ENCODE assay signal across 12 cellular contexts in genomic region chr14:75563931-75564330, GRCh38.
"Had no signal": no experiment of that assay in that cellular context is flagged by ENCODE, and none has a peak within 500 bp of the region (broad histone marks: within the 10 kb centered on the region; RNA-seq: fewer than 3 reads in every experiment).

No MANE protein-coding gene starts in this region.

- DNase-seq: activated CD4-positive, alpha-beta memory T cell treated with anti-CD3 and anti-CD28 coated beads, Interleukin-2, amount 10 ng/mL, durations not matched to agents 7 days and 5 days; activated CD4-positive, alpha-beta T cell treated with anti-CD3 and anti-CD28 coated beads for 1 hour; activated gamma-delta T cell treated with Interleukin-2 at 50 U/mL for 16 hours; activated T-cell treated with anti-CD3 and anti-CD28 coated beads, Interleukin-2, amount 50 U/mL, for 72 hours; cortex of kidney; effector CD8-positive, alpha-beta T cell; foreskin melanocyte; heart left ventricle; natural killer cell; stimulated activated CD4-positive, alpha-beta T cell treated with anti-CD3 and anti-CD28 coated beads, Interleukin-2, amount 100 ng/mL, for 24 hours; stimulated activated naive CD4-positive, alpha-beta T cell; trophoblast cell had no signal

- H3K36me3 ChIP-seq: heart left ventricle had no signal

- H3K4me3 ChIP-seq: heart left ventricle had no signal

- H3K27ac ChIP-seq: heart left ventricle had no signal

- H3K9me3 ChIP-seq: heart left ventricle had no signal

- H3K27me3 ChIP-seq: heart left ventricle had no signal
